ENCODE assay signal across 31 cellular contexts in genomic region chr13:31119526-31119925, GRCh38.
"Had no signal": no experiment of that assay in that cellular context is flagged by ENCODE, and none has a peak within 500 bp of the region (broad histone marks: within the 10 kb centered on the region; RNA-seq: fewer than 3 reads in every experiment).

No MANE protein-coding gene starts in this region.

- H3K9me3 Mint-ChIP-seq: activated CD4-positive, alpha-beta memory T cell treated with anti-CD3 and anti-CD28 coated beads for 36 hours; activated CD4-positive, alpha-beta T cell treated with anti-CD3 and anti-CD28 coated beads, Interleukin-2, amount 10 ng/mL, durations not matched to agents 24 days and 14 days; activated naive CD4-positive, alpha-beta T cell treated with anti-CD3 and anti-CD28 coated beads, Interleukin-2, amount 10 ng/mL, durations not matched to agents 7 days and 5 days; activated naive CD4-positive, alpha-beta T cell treated with anti-CD3 and anti-CD28 coated beads, Interleukin-2, amount 50 U/mL, for 72 hours; activated naive CD8-positive, alpha-beta T cell treated with anti-CD3 and anti-CD28 coated beads, Interleukin-2, amount 50 U/mL, for 24 hours; dendritic cell treated with granulocyte-macrophage colony-stimulating factor and Interleukin-4, amounts not matched to agents 40 ng/mL and 50 ng/mL, for 4 days; endodermal cell; T-helper 2 cell treated with Interferon-gamma antibody and Interleukin-4, amounts not matched to agents 5 μg/mL and 100 μg/mL, for 36 hours had no signal

- H3K27ac ChIP-seq: adrenal gland, body of pancreas, cardiac muscle cell, colonic mucosa, dorsolateral prefrontal cortex, foreskin keratinocyte, gastroesophageal sphincter had no signal

- H3K9me3 ChIP-seq: adrenal gland, body of pancreas, colonic mucosa, gastroesophageal sphincter had no signal

- H3K4me3 ChIP-seq: adrenal gland, body of pancreas, cardiac muscle cell, colonic mucosa, dorsolateral prefrontal cortex, gastroesophageal sphincter had no signal

- H3K4me3 Mint-ChIP-seq: activated CD4-positive, alpha-beta memory T cell treated with anti-CD3 and anti-CD28 coated beads for 36 hours; activated CD4-positive, alpha-beta T cell treated with anti-CD3 and anti-CD28 coated beads for 36 hours; activated CD8-positive, alpha-beta memory T cell treated with anti-CD3 and anti-CD28 coated beads, Interleukin-2, amount 10 ng/mL, durations not matched to agents 7 days and 5 days; activated CD8-positive, alpha-beta T cell treated with anti-CD3 and anti-CD28 coated beads, Interleukin-2, amount 10 ng/mL, durations not matched to agents 7 days and 5 days; activated naive CD4-positive, alpha-beta T cell treated with anti-CD3 and anti-CD28 coated beads, Interleukin-2, amount 10 ng/mL, durations not matched to agents 7 days and 5 days; activated naive CD8-positive, alpha-beta T cell treated with anti-CD3 and anti-CD28 coated beads, Interleukin-2, amount 50 U/mL, for 24 hours; dendritic cell treated with granulocyte-macrophage colony-stimulating factor and Interleukin-4, amounts not matched to agents 40 ng/mL and 50 ng/mL, for 4 days; endodermal cell; T-helper 17 cell had no signal

- H3K4me1 ChIP-seq: adrenal gland, body of pancreas, colonic mucosa had no signal

- DNase-seq: activated CD4-positive, alpha-beta memory T cell treated with anti-CD3 and anti-CD28 coated beads for 36 hours; activated CD4-positive, alpha-beta T cell treated with anti-CD3 and anti-CD28 coated beads for 36 hours; activated CD4-positive, CD25-positive, alpha-beta regulatory T cell; activated CD4-positive, CD25-positive, alpha-beta regulatory T cell treated with anti-CD3 and anti-CD28 coated beads, Interleukin-2, amount 50 U/mL, for 72 hours; activated CD8-positive, alpha-beta memory T cell treated with anti-CD3 and anti-CD28 coated beads, Interleukin-2, amount 10 ng/mL, durations not matched to agents 7 days and 5 days; activated CD8-positive, alpha-beta memory T cell treated with anti-CD3 and anti-CD28 coated beads, Interleukin-2, amount 50 U/mL, for 4 hours; activated CD8-positive, alpha-beta T cell treated with anti-CD3 and anti-CD28 coated beads, Interleukin-2, amount 10 ng/mL, durations not matched to agents 7 days and 5 days; activated gamma-delta T cell; activated naive CD4-positive, alpha-beta T cell; activated naive CD8-positive, alpha-beta T cell treated with anti-CD3 and anti-CD28 coated beads, Interleukin-2, amount 50 U/mL, for 24 hours; activated T-cell treated with anti-CD3 and anti-CD28 coated beads, Interleukin-2, amount 50 U/mL, for 1 hour; activated T-cell treated with anti-CD3 and anti-CD28 coated beads, Interleukin-2, amount 50 U/mL, for 48 hours; adrenal gland; body of pancreas; central memory CD4-positive, alpha-beta T cell; cerebellar nuclear complex; colonic mucosa; dorsolateral prefrontal cortex; effector memory CD4-positive, alpha-beta T cell; endodermal cell; foreskin keratinocyte; head of caudate nucleus; T-helper 17 cell had no signal

- H3K36me3 ChIP-seq: adrenal gland, cardiac muscle cell, colonic mucosa, gastroesophageal sphincter had no signal

- H3K36me3 Mint-ChIP-seq: activated CD4-positive, alpha-beta memory T cell treated with anti-CD3 and anti-CD28 coated beads for 36 hours; activated CD8-positive, alpha-beta memory T cell treated with anti-CD3 and anti-CD28 coated beads, Interleukin-2, amount 10 ng/mL, durations not matched to agents 7 days and 5 days; activated naive CD4-positive, alpha-beta T cell treated with anti-CD3 and anti-CD28 coated beads, Interleukin-2, amount 10 ng/mL, durations not matched to agents 7 days and 5 days; activated naive CD4-positive, alpha-beta T cell treated with anti-CD3 and anti-CD28 coated beads, Interleukin-2, amount 50 U/mL, for 72 hours had no signal

- ATAC-seq: activated CD4-positive, alpha-beta T cell treated with anti-CD3 and anti-CD28 coated beads for 36 hours; activated CD8-positive, alpha-beta memory T cell treated with anti-CD3 and anti-CD28 coated beads, Interleukin-2, amount 10 ng/mL, durations not matched to agents 7 days and 5 days; activated CD8-positive, alpha-beta T cell treated with anti-CD3 and anti-CD28 coated beads, Interleukin-2, amount 10 ng/mL, durations not matched to agents 7 days and 5 days; activated naive CD8-positive, alpha-beta T cell treated with anti-CD3 and anti-CD28 coated beads, Interleukin-2, amount 50 U/mL, for 24 hours; body of pancreas; esophagus mucosa; foreskin keratinocyte; gastroesophageal sphincter; T-helper 17 cell had no signal

- H3K27ac Mint-ChIP-seq: activated CD4-positive, alpha-beta memory T cell treated with anti-CD3 and anti-CD28 coated beads for 36 hours; activated CD4-positive, alpha-beta T cell treated with anti-CD3 and anti-CD28 coated beads for 36 hours; activated CD4-positive, alpha-beta T cell treated with anti-CD3 and anti-CD28 coated beads, Interleukin-2, amount 10 ng/mL, durations not matched to agents 24 days and 14 days; activated CD8-positive, alpha-beta memory T cell treated with anti-CD3 and anti-CD28 coated beads, Interleukin-2, amount 10 ng/mL, durations not matched to agents 7 days and 5 days; activated CD8-positive, alpha-beta T cell treated with anti-CD3 and anti-CD28 coated beads, Interleukin-2, amount 10 ng/mL, durations not matched to agents 7 days and 5 days; activated naive CD4-positive, alpha-beta T cell treated with anti-CD3 and anti-CD28 coated beads, Interleukin-2, amount 50 U/mL, for 72 hours; activated naive CD8-positive, alpha-beta T cell treated with anti-CD3 and anti-CD28 coated beads, Interleukin-2, amount 50 U/mL, for 24 hours; dendritic cell treated with granulocyte-macrophage colony-stimulating factor and Interleukin-4, amounts not matched to agents 40 ng/mL and 50 ng/mL, for 4 days; endodermal cell; T-helper 17 cell had no signal

- H3K27me3 ChIP-seq: adrenal gland, body of pancreas, colonic mucosa had no signal
